17 cellular contexts compared by ENCODE assay signal in the genomic region with DNA sequence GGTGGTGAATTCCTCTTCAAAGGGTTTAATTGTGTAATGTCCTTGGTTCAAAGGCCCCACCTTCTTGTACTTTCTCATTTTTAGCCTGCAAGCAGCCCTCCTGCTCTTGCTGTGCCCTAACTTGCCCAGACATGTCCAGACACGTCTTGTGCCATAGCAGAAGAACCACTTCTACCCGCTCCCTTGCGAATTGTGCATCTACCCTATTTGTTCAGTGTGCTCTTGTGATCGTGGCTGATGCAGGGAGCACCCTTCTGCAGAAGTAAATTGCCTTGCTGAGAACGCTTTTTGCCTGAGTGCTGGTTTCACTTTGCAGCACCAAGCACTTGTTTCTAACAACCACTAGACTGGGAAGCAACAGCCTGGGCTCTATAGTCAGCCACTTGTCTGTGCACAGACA.
DNase-seq lines count a peak whose midpoint lies in the region; ATAC-seq and TF ChIP-seq lines count a peak whose summit lies in the region.
"Had no signal": no experiment of that assay in that cellular context is flagged by ENCODE, and none has a peak within 500 bp of the region (broad histone marks: within the 10 kb centered on the region; RNA-seq: fewer than 3 reads in every experiment).

No MANE protein-coding gene starts in this region.

- no peaks in the 10 kb centered on the region for H4K20me1 ChIP-seq in IMR-90 (ENCODE audit: insufficient read depth, low read length)

- intact Hi-C loops in IMR-90 (cut with micrococcal nuclease) = no loop called here

- TF ChIP-seq POLR2A in IMR-90 (IDR thresholded peaks at IDR 0.05; ENCODE audit: low read depth, low read length) = no peak

- H3K4me1 ChIP-seq in IMR-90 (ENCODE audit: control insufficient read depth, insufficient read depth, low read length) (peaks cover 2% of the 10 kb centered on the region; the same call in 1 of the 2 replicates), foreskin keratinocyte (no peaks in the 10 kb centered on the region)
- H3K4me1 ChIP-seq: ascending aorta had no signal

- H3K4me3 Mint-ChIP-seq in activated T-helper 17 cell treated with anti-CD3 and anti-CD28 coated beads, Interleukin-2, amount 50 U/mL, for 72 hours = no peak overlapping the region
- H3K4me3 Mint-ChIP-seq in stimulated activated naive CD8-positive, alpha-beta T cell treated with anti-CD3 and anti-CD28 coated beads, Interleukin-15, amount 100 ng/mL, for 72 hours = no peak overlapping the region
- H3K4me3 Mint-ChIP-seq: activated T-cell treated with anti-CD3 and anti-CD28 coated beads, Interleukin-2, amount 50 U/mL, for 24 hours; CD14-positive monocyte; T-cell had no signal

- peak overlapping the region; percentile 100 for H4K5ac ChIP-seq in IMR-90 (ENCODE audit: low read depth, low read length)

- H3K36me3 Mint-ChIP-seq in activated T-helper 17 cell treated with anti-CD3 and anti-CD28 coated beads, Interleukin-2, amount 50 U/mL, for 72 hours (ENCODE audit: low read depth) = peaks cover 32% of the 10 kb centered on the region

- H3K79me1 ChIP-seq in IMR-90 (ENCODE audit: low read depth in 1 of 2, low read length in 2 of 2) = peaks cover 14 to 19% of the 10 kb centered on the region in 2 experiments

- no peak for ATAC-seq in IMR-90 (ENCODE audit: low read depth)
- ATAC-seq in activated T-helper 17 cell treated with anti-CD3 and anti-CD28 coated beads, Interleukin-2, amount 50 U/mL, for 72 hours (replicated peaks) = peak; percentile 23
- ATAC-seq in foreskin keratinocyte = no peak
- ATAC-seq in HG02973 (IDR thresholded peaks at IDR 0.05; ENCODE audit: unreplicated experiment) = no peak
- no peak for ATAC-seq in stimulated activated naive CD8-positive, alpha-beta T cell treated with anti-CD3 and anti-CD28 coated beads, Interleukin-15, amount 100 ng/mL, for 72 hours
- ATAC-seq: T-cell had no signal

- H2AFZ ChIP-seq in IMR-90 (replicated peaks; ENCODE audit: low read length, poor library complexity) = no peak overlapping the region
- H2AFZ ChIP-seq: PC-9 had no signal

- H3K27ac ChIP-seq in IMR-90 (ENCODE audit: insufficient read depth, low read length) (peak overlapping the region; percentile 56), foreskin keratinocyte (no peak overlapping the region)
- H3K27ac ChIP-seq: ascending aorta, HL-60, PC-9, spleen had no signal

- no peak for TF ChIP-seq RAD21 in IMR-90 (IDR thresholded peaks at IDR 0.05; ENCODE audit: low read length)

- H3K4ac ChIP-seq in IMR-90 (ENCODE audit: low read depth, low read length) = peak overlapping the region; percentile 84

- peaks cover 9% of the 10 kb centered on the region for H3K9me3 Mint-ChIP-seq in activated T-helper 17 cell treated with anti-CD3 and anti-CD28 coated beads, Interleukin-2, amount 50 U/mL, for 72 hours
- peaks cover 6 to 14% of the 10 kb centered on the region in 2 donors for H3K9me3 Mint-ChIP-seq in stimulated activated naive CD8-positive, alpha-beta T cell treated with anti-CD3 and anti-CD28 coated beads, Interleukin-15, amount 100 ng/mL, for 72 hours

- H3K27me3 Mint-ChIP-seq in activated T-helper 17 cell treated with anti-CD3 and anti-CD28 coated beads, Interleukin-2, amount 50 U/mL, for 72 hours = no peaks in the 10 kb centered on the region
- H3K27me3 Mint-ChIP-seq in stimulated activated naive CD8-positive, alpha-beta T cell treated with anti-CD3 and anti-CD28 coated beads, Interleukin-15, amount 100 ng/mL, for 72 hours = no peaks in the 10 kb centered on the region
- H3K27me3 Mint-ChIP-seq: activated T-cell treated with anti-CD3 and anti-CD28 coated beads, Interleukin-2, amount 50 U/mL, for 24 hours; T-cell had no signal

- peak overlapping the region; percentile 86; the same call in 1 of the 2 replicates for H2BK20ac ChIP-seq in IMR-90 (ENCODE audit: low read depth, low read length)

- peak overlapping the region; percentile 56 to 87; a peak in 3 of 4 replicates for H4K8ac ChIP-seq in IMR-90 (ENCODE audit: low read depth in 2 of 2, low read length in 2 of 2)

- no peak overlapping the region for H3K56ac ChIP-seq in IMR-90 (ENCODE audit: extremely low read depth, insufficient read depth, low read length)

- peak overlapping the region; percentile 68 for H4K91ac ChIP-seq in IMR-90 (ENCODE audit: insufficient read depth, low read depth, low read length)

- no peaks in the 10 kb centered on the region for H3K4me1 Mint-ChIP-seq in activated T-helper 17 cell treated with anti-CD3 and anti-CD28 coated beads, Interleukin-2, amount 50 U/mL, for 72 hours
- peaks cover 4% of the 10 kb centered on the region for H3K4me1 Mint-ChIP-seq in stimulated activated naive CD8-positive, alpha-beta T cell treated with anti-CD3 and anti-CD28 coated beads, Interleukin-15, amount 100 ng/mL, for 72 hours
- H3K4me1 Mint-ChIP-seq: T-cell had no signal

- peak overlapping the region; percentile 44 for H3K23ac ChIP-seq in IMR-90 (ENCODE audit: low read depth, low read length)

- peak overlapping the region; percentile 81 for H2BK120ac ChIP-seq in IMR-90 (ENCODE audit: low read depth, low read length)

- H2AK5ac ChIP-seq in IMR-90 (ENCODE audit: low read depth, low read length) = peak overlapping the region; percentile 79

- peaks cover 2% of the 10 kb centered on the region; the same call in 1 of the 2 replicates for H3K36me3 ChIP-seq in IMR-90 (ENCODE audit: control insufficient read depth, insufficient read depth, low read length)
- H3K36me3 ChIP-seq: ascending aorta had no signal

- in situ Hi-C loops in IMR-90 (cut with MboI; ENCODE audit: low sequenced_read_pairs) = no loop called here

- WGBS in IMR-90 (ENCODE audit: extremely low coverage in 2 of 2, insufficient read length in 1 of 2), 2 experiments = 87% methylated on average over 3 of the region's 5 CpGs; no CpG with 5 or more reads in 1 of the 2 experiments

- H3K4me2 ChIP-seq in IMR-90 (ENCODE audit: low read depth, low read length) = no peak overlapping the region; the same call in 1 of the 2 replicates
- H3K4me2 ChIP-seq: PC-9 had no signal

- no peak overlapping the region for H3K9ac ChIP-seq in IMR-90 (ENCODE audit: low read depth, low read length)

- H3K4me3 ChIP-seq in GM12865 (ENCODE audit: low read depth, low read length) (no peak overlapping the region), IMR-90 (ENCODE audit: insufficient read depth, low read depth, low read length) (no peak overlapping the region; the same call in 1 of the 2 replicates)
- H3K4me3 ChIP-seq: ascending aorta, PC-9, spleen had no signal

- H3K9me1 ChIP-seq in IMR-90 (ENCODE audit: insufficient read depth, low read length) = no peaks in the 10 kb centered on the region

- POLR2A ChIA-PET in IMR-90 (lab: Charles Lee; ENCODE audit: unreplicated experiment) = interaction anchor here (0.6 kb wide), 1 partner anchor 260 kb away, joined by 4 read pairs; a partner anchor contains a TSS

- H2AK9ac ChIP-seq in IMR-90 (replicated peaks; ENCODE audit: low read depth, low read length, poor library complexity) = no peak overlapping the region

- peak overlapping the region; percentile 99 for H3K18ac ChIP-seq in IMR-90 (ENCODE audit: low read depth, low read length)

- BruUV-seq in IMR-90 (replicated peaks; lab: Mats Ljungman, UMichigan) = no TSS peak

- H3K14ac ChIP-seq in IMR-90 (replicated peaks; ENCODE audit: low read depth, low read length) = peak overlapping the region; percentile 82

- dilution Hi-C loops in IMR-90 (cut with HindIII; ENCODE audit: low sequenced_read_pairs, unreplicated experiment) = no loop called here

- TF ChIP-seq CTCF in GM12865 (IDR thresholded peaks at IDR 0.05; ENCODE audit: insufficient read depth, low read depth, low read length, missing control alignments) = no peak
- TF ChIP-seq CTCF in IMR-90 (conservative IDR thresholded peaks at IDR 0.05; ENCODE audit: low read depth, low read length) = no peak
- TF ChIP-seq CTCF in foreskin keratinocyte (conservative IDR thresholded peaks at IDR 0.05) = no peak

- no peak overlapping the region for H2BK15ac ChIP-seq in IMR-90 (ENCODE audit: low read depth, low read length)

- peak overlapping the region; percentile 60 for H3K27ac Mint-ChIP-seq in activated T-helper 17 cell treated with anti-CD3 and anti-CD28 coated beads, Interleukin-2, amount 50 U/mL, for 72 hours
- peak overlapping the region in 1 of 2 donors; percentile 43 for H3K27ac Mint-ChIP-seq in stimulated activated naive CD8-positive, alpha-beta T cell treated with anti-CD3 and anti-CD28 coated beads, Interleukin-15, amount 100 ng/mL, for 72 hours
- H3K27ac Mint-ChIP-seq: activated T-cell treated with anti-CD3 and anti-CD28 coated beads, Interleukin-2, amount 50 U/mL, for 24 hours; T-cell had no signal

- peaks cover 8% of the 10 kb centered on the region for H3K9me3 ChIP-seq in IMR-90 (ENCODE audit: control insufficient read depth, insufficient read depth, low read length)

- H3K27me3 ChIP-seq in IMR-90 (ENCODE audit: control insufficient read depth, insufficient read depth, low read length) = no peaks in the 10 kb centered on the region
- H3K27me3 ChIP-seq in foreskin keratinocyte = no peaks in the 10 kb centered on the region
- H3K27me3 ChIP-seq: ascending aorta, spleen had no signal

- H2BK5ac ChIP-seq in IMR-90 (ENCODE audit: low read depth, low read length, poor library complexity, severe bottlenecking) = peak overlapping the region; percentile 95

- CTCF ChIA-PET in IMR-90 (lab: Yijun Ruan, JAX) = no interaction called here

- DNase-seq in GM12865 (ENCODE audit: low read depth) (peak; percentile 18), IMR-90 (no peak), foreskin keratinocyte (peak; percentile 9 to 66), cerebellar nuclear complex (lab: John Stamatoyannopoulos, UW) (no peak), NCI-H524 (lab: John Stamatoyannopoulos, UW) (no peak)
- no peak for DNase-seq in stimulated activated naive CD8-positive, alpha-beta T cell treated with anti-CD3 and anti-CD28 coated beads, Interleukin-15, amount 100 ng/mL, for 72 hours
- DNase-seq: activated CD4-positive, CD25-positive, alpha-beta regulatory T cell treated with anti-CD3 and anti-CD28 coated beads, Interleukin-2, amount 50 U/mL, for 72 hours; activated T-cell treated with anti-CD3 and anti-CD28 coated beads, Interleukin-2, amount 50 U/mL, for 24 hours; NCI-H446 treated with DMSO at 0.1 percent for 48 hours; PC-9; spleen; T-cell had no signal

TF ChIP-seq in IMR-90, 13 proteins besides CTCF, POLR2A, EP300 and RAD21 (continues in another document):
- TF ChIP-seq RFX5 (IDR thresholded peaks at IDR 0.05; ENCODE audit: low read depth, low read length) = no peak
- TF ChIP-seq, protein P1, sequence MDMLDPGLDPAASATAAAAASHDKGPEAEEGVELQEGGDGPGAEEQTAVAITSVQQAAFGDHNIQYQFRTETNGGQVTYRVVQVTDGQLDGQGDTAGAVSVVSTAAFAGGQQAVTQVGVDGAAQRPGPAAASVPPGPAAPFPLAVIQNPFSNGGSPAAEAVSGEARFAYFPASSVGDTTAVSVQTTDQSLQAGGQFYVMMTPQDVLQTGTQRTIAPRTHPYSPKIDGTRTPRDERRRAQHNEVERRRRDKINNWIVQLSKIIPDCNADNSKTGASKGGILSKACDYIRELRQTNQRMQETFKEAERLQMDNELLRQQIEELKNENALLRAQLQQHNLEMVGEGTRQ (IDR thresholded peaks at IDR 0.05; ENCODE audit: low read depth, low read length) = no peak
- no peak for TF ChIP-seq SMC3 (IDR thresholded peaks at IDR 0.05; ENCODE audit: low read depth, low read length)
- TF ChIP-seq CEBPB (IDR thresholded peaks at IDR 0.05; ENCODE audit: low read depth, low read length) = no peak
- TF ChIP-seq BHLHE40 (IDR thresholded peaks at IDR 0.05; ENCODE audit: low read depth, low read length) = no peak
- TF ChIP-seq CHD1 (IDR thresholded peaks at IDR 0.05; ENCODE audit: low read depth, low read length) = no peak

Comparison
In these comparisons a context has a peak if more than half of its experiments do, and no peak if none do; other contexts are left out.
1. DNase-seq: peak in GM12865 (single experiment) and foreskin keratinocyte (2 of 2); none in IMR-90 (single experiment), stimulated activated naive CD8-positive, alpha-beta T cell treated with anti-CD3 and anti-CD28 coated beads, Interleukin-15, amount 100 ng/mL, for 72 hours (0 of 2), cerebellar nuclear complex (0 of 2) and NCI-H524 (0 of 2).